Comparison of ENCODE assay signal across 1 cellular context in genomic region chr1:113811888-113812660, GRCh38.
A peak's percentile ranks its signal among the peaks of the same experiment; 100 is the strongest.
TF ChIP-seq lines count a peak whose summit lies in the region.

RSBN1 (minus strand) TSS chr1:113812476; CDS start chr1:113812412, 64 bp downstream.

TF ChIP-seq in HEK293, 187 proteins besides CTCF, POLR2A, EP300 and RAD21 (continued from another document and continues in another):
- no peak for TF ChIP-seq ZNF704 (tag by site-specific recombination; IDR thresholded peaks at IDR 0.05)
- 0 out of 2 replicates have a peak, but pooled peaks have one; percentile 10 for TF ChIP-seq INSM2 (tag by site-specific recombination; IDR thresholded peaks at IDR 0.05)
- TF ChIP-seq, protein P1, sequence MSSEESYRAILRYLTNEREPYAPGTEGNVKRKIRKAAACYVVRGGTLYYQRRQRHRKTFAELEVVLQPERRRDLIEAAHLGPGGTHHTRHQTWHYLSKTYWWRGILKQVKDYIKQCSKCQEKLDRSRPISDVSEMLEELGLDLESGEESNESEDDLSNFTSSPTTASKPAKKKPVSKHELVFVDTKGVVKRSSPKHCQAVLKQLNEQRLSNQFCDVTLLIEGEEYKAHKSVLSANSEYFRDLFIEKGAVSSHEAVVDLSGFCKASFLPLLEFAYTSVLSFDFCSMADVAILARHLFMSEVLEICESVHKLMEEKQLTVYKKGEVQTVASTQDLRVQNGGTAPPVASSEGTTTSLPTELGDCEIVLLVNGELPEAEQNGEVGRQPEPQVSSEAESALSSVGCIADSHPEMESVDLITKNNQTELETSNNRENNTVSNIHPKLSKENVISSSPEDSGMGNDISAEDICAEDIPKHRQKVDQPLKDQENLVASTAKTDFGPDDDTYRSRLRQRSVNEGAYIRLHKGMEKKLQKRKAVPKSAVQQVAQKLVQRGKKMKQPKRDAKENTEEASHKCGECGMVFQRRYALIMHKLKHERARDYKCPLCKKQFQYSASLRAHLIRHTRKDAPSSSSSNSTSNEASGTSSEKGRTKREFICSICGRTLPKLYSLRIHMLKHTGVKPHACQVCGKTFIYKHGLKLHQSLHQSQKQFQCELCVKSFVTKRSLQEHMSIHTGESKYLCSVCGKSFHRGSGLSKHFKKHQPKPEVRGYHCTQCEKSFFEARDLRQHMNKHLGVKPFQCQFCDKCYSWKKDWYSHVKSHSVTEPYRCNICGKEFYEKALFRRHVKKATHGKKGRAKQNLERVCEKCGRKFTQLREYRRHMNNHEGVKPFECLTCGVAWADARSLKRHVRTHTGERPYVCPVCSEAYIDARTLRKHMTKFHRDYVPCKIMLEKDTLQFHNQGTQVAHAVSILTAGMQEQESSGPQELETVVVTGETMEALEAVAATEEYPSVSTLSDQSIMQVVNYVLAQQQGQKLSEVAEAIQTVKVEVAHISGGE (tag by site-specific recombination; conservative IDR thresholded peaks at IDR 0.05; ENCODE audit: low read depth): peak; percentile 98
- no peak for TF ChIP-seq ZNF148 (tag by site-specific recombination; IDR thresholded peaks at IDR 0.05; ENCODE audit: borderline replicate concordance)
- no peak for TF ChIP-seq TSHZ1 (tag by site-specific recombination; IDR thresholded peaks at IDR 0.05; ENCODE audit: borderline replicate concordance)
- TF ChIP-seq ZFP69B (tag by site-specific recombination; IDR thresholded peaks at IDR 0.05): 0 out of 2 replicates have a peak, but pooled peaks have one; percentile 38
- TF ChIP-seq ZNF621 (tag by site-specific recombination; IDR thresholded peaks at IDR 0.05): no peak
- TF ChIP-seq ZBTB20 (tag by site-specific recombination; IDR thresholded peaks at IDR 0.05): peak; percentile 78; the same call in 1 of the 2 replicates
- TF ChIP-seq ZNF473 (tag by site-specific recombination; IDR thresholded peaks at IDR 0.05): no peak
- peak; percentile 71 for TF ChIP-seq KLF8 (tag by site-specific recombination; IDR thresholded peaks at IDR 0.05)
- peak; percentile 93 for TF ChIP-seq ZBTB48 (tag by site-specific recombination; IDR thresholded peaks at IDR 0.05)
- no peak for TF ChIP-seq HOXA7 (CRISPR knock-in tag; IDR thresholded peaks at IDR 0.05; ENCODE audit: borderline replicate concordance)
- peak; percentile 90 for TF ChIP-seq ZBTB17 (tag by site-specific recombination; IDR thresholded peaks at IDR 0.05)
- TF ChIP-seq ZNF140 (tag by site-specific recombination; IDR thresholded peaks at IDR 0.05): no peak
- no peak for TF ChIP-seq ZNF23 (tag by site-specific recombination; IDR thresholded peaks at IDR 0.05; ENCODE audit: borderline replicate concordance)
- TF ChIP-seq ZNF426 (tag by site-specific recombination; IDR thresholded peaks at IDR 0.05): no peak
- no peak for TF ChIP-seq ZSCAN4 (tag by site-specific recombination; IDR thresholded peaks at IDR 0.05)
- no peak for TF ChIP-seq ZNF544 (tag by site-specific recombination; IDR thresholded peaks at IDR 0.05)
- peak; percentile 52; the same call in 1 of the 2 replicates for TF ChIP-seq ZNF423 (tag by site-specific recombination; IDR thresholded peaks at IDR 0.05)
- no peak for TF ChIP-seq ZNF530 (tag by site-specific recombination; IDR thresholded peaks at IDR 0.05; ENCODE audit: low read depth)
- peak; percentile 64; the same call in 1 of the 2 replicates for TF ChIP-seq TRIM28 (IDR thresholded peaks at IDR 0.05; ENCODE audit: borderline replicate concordance, low read length)
- peak; percentile 87 for TF ChIP-seq ZFHX2 (tag by site-specific recombination; conservative IDR thresholded peaks at IDR 0.05)
- peak; percentile 82; the same call in 1 of the 2 replicates for TF ChIP-seq GLI4 (tag by site-specific recombination; IDR thresholded peaks at IDR 0.05)
- TF ChIP-seq GLIS2 (tag by site-specific recombination; IDR thresholded peaks at IDR 0.05): peak; percentile 84; the same call in 1 of the 2 replicates
- TF ChIP-seq ZFP3 (tag by site-specific recombination; IDR thresholded peaks at IDR 0.05; ENCODE audit: low read depth): no peak
- TF ChIP-seq ZNF660 (tag by site-specific recombination; IDR thresholded peaks at IDR 0.05): peak; percentile 14; the same call in 1 of the 2 replicates
- TF ChIP-seq KLF9 (tag by site-specific recombination; IDR thresholded peaks at IDR 0.05; ENCODE audit: low read depth): no peak; the same call in 1 of the 2 replicates
- TF ChIP-seq ZNF214 (tag by site-specific recombination; IDR thresholded peaks at IDR 0.05; ENCODE audit: borderline replicate concordance): no peak
- no peak for TF ChIP-seq ZSCAN16 (tag by site-specific recombination; IDR thresholded peaks at IDR 0.05)
- TF ChIP-seq ZNF837 (tag by site-specific recombination; IDR thresholded peaks at IDR 0.05): no peak
- TF ChIP-seq ZNF792 (tag by site-specific recombination; IDR thresholded peaks at IDR 0.05): 0 out of 2 replicates have a peak, but pooled peaks have one; percentile 76
- peak; percentile 98 for TF ChIP-seq KLF10 (tag by site-specific recombination; IDR thresholded peaks at IDR 0.05)
- peak; percentile 72 for TF ChIP-seq SP3 (tag by site-specific recombination; IDR thresholded peaks at IDR 0.05)
- TF ChIP-seq ZNF624 (tag by site-specific recombination; IDR thresholded peaks at IDR 0.05): no peak
- TF ChIP-seq, protein P2, sequence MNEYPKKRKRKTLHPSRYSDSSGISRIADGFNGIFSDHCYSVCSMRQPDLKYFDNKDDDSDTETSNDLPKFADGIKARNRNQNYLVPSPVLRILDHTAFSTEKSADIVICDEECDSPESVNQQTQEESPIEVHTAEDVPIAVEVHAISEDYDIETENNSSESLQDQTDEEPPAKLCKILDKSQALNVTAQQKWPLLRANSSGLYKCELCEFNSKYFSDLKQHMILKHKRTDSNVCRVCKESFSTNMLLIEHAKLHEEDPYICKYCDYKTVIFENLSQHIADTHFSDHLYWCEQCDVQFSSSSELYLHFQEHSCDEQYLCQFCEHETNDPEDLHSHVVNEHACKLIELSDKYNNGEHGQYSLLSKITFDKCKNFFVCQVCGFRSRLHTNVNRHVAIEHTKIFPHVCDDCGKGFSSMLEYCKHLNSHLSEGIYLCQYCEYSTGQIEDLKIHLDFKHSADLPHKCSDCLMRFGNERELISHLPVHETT (tag by site-specific recombination; IDR thresholded peaks at IDR 0.05): peak; percentile 15; the same call in 1 of the 2 replicates
- TF ChIP-seq ZNF24 (tag by site-specific recombination; IDR thresholded peaks at IDR 0.05): no peak
- TF ChIP-seq ZNF558 (tag by site-specific recombination; IDR thresholded peaks at IDR 0.05): no peak
- peak; percentile 35; the same call in 1 of the 2 replicates for TF ChIP-seq ZNF629 (tag by site-specific recombination; IDR thresholded peaks at IDR 0.05)
- no peak for TF ChIP-seq ZNF266 (tag by site-specific recombination; IDR thresholded peaks at IDR 0.05; ENCODE audit: low read depth)
- TF ChIP-seq PRDM2 (tag by site-specific recombination; IDR thresholded peaks at IDR 0.05; ENCODE audit: borderline replicate concordance): no peak
